ENCODE assay signal across 15 cellular contexts in genomic region chr17:80750263-80750662, GRCh38.
A peak's percentile ranks its signal among the peaks of the same experiment; 100 is the strongest.
DNase-seq lines count a peak whose midpoint lies in the region; ATAC-seq, FAIRE-seq and TF ChIP-seq lines count a peak whose summit lies in the region.
"Had no signal": no experiment of that assay in that cellular context is flagged by ENCODE, and none has a peak within 500 bp of the region (broad histone marks: within the 10 kb centered on the region; RNA-seq: fewer than 3 reads in every experiment).

No MANE protein-coding gene starts in this region.

- H3K36me3 ChIP-seq in body of pancreas (replicated peaks in 1 of 2; ENCODE audit: insufficient read depth in 1 of 2, low read depth in 2 of 2) = peaks cover 0 to 3% of the 10 kb centered on the region in 2 donors

- POLR2A ChIA-PET in CD4-positive, alpha-beta T cell (lab: Charles Lee) = interaction anchor here (1.0 kb wide), 1 partner anchor 15 kb away, joined by 3 read pairs; no protein-coding TSS in a partner anchor

- 77 to 84% methylated on average over 13 of the region's 14 CpGs for WGBS in body of pancreas, 2 donors

- H3K4me1 Mint-ChIP-seq in CD4-positive, alpha-beta T cell (ENCODE audit: low read depth) = peaks cover 59% of the 10 kb centered on the region
- H3K4me1 Mint-ChIP-seq in HFFc6 (ENCODE audit: low read depth) = peaks cover 36% of the 10 kb centered on the region
- peaks cover 35% of the 10 kb centered on the region for H3K4me1 Mint-ChIP-seq in nephron
- H3K4me1 Mint-ChIP-seq: memory B cell had no signal

- peaks cover 30% of the 10 kb centered on the region for H3K36me3 Mint-ChIP-seq in CD4-positive, alpha-beta T cell (ENCODE audit: low read depth)
- H3K36me3 Mint-ChIP-seq in HFFc6 (ENCODE audit: low read depth) = peaks cover 20% of the 10 kb centered on the region
- H3K36me3 Mint-ChIP-seq in nephron (ENCODE audit: low read depth) = peaks cover 12% of the 10 kb centered on the region

- peak overlapping the region; percentile 30 for H3K4me3 Mint-ChIP-seq in CD4-positive, alpha-beta T cell
- H3K4me3 Mint-ChIP-seq in HFFc6 (no peak overlapping the region), nephron (no peak overlapping the region)
- H3K4me3 Mint-ChIP-seq: activated CD4-positive, alpha-beta memory T cell treated with anti-CD3 and anti-CD28 coated beads, Interleukin-2, amount 10 ng/mL, durations not matched to agents 7 days and 5 days; CD4-positive, alpha-beta memory T cell; memory B cell had no signal

- no peaks in the 10 kb centered on the region for H3K27me3 Mint-ChIP-seq in CD4-positive, alpha-beta T cell
- H3K27me3 Mint-ChIP-seq in HFFc6 (ENCODE audit: insufficient read depth) (no peaks in the 10 kb centered on the region; the same call in none of the 2 replicates), nephron (ENCODE audit: low read depth) (peaks cover 4% of the 10 kb centered on the region)
- H3K27me3 Mint-ChIP-seq: activated CD4-positive, alpha-beta memory T cell treated with anti-CD3 and anti-CD28 coated beads, Interleukin-2, amount 10 ng/mL, durations not matched to agents 7 days and 5 days; CD4-positive, alpha-beta memory T cell; memory B cell had no signal

- peak; percentile 50 for ATAC-seq in CD4-positive, alpha-beta T cell (ENCODE audit: poor library complexity)
- ATAC-seq in HG03139 (IDR thresholded peaks at IDR 0.05; ENCODE audit: unreplicated experiment) (no peak), body of pancreas (no peak)

- no peaks in the 10 kb centered on the region for H3K4me1 ChIP-seq in body of pancreas

- no peaks in the 10 kb centered on the region for H3K27me3 ChIP-seq in CD4-positive, alpha-beta T cell (ENCODE audit: control insufficient read depth, insufficient read depth, low read length)
- H3K27me3 ChIP-seq in body of pancreas = no peaks in the 10 kb centered on the region
- H3K27me3 ChIP-seq: heart right ventricle had no signal

- no peak overlapping the region for H3K4me3 ChIP-seq in body of pancreas
- H3K4me3 ChIP-seq: heart right ventricle had no signal

- no peak for TF ChIP-seq CTCF in CD4-positive, alpha-beta T cell (IDR thresholded peaks at IDR 0.05)
- no peak for TF ChIP-seq CTCF in HFFc6 (IDR thresholded peaks at IDR 0.05)
- no peak for TF ChIP-seq CTCF in nephron (IDR thresholded peaks at IDR 0.05; ENCODE audit: unreplicated experiment in 3 of 3)
- no peak for TF ChIP-seq CTCF in body of pancreas (IDR thresholded peaks at IDR 0.05)

- no peak for FAIRE-seq in urothelium cell line (lab: Jason Lieb, UNC)

- no peaks in the 10 kb centered on the region for H3K9me3 ChIP-seq in CD4-positive, alpha-beta T cell (ENCODE audit: control insufficient read depth, low read length)
- no peaks in the 10 kb centered on the region for H3K9me3 ChIP-seq in body of pancreas
- H3K9me3 ChIP-seq: heart right ventricle had no signal

- DNase-seq in CD4-positive, alpha-beta T cell = peak in 1 of 10 experiments; percentile 29
- DNase-seq in HFFc6 (no peak), caudate nucleus (lab: John Stamatoyannopoulos, UW) (no peak), GM19240 (ENCODE audit: insufficient read length, low spot score) (no peak), urothelium cell line (ENCODE audit: low spot score) (no peak), body of pancreas (no peak)
- DNase-seq: activated CD4-positive, alpha-beta memory T cell treated with anti-CD3 and anti-CD28 coated beads, Interleukin-2, amount 10 ng/mL, durations not matched to agents 7 days and 5 days; CD4-positive, alpha-beta memory T cell; heart right ventricle; Karpas-422; NCI-H1930; SW 1271 had no signal

- no peak for TF ChIP-seq POLR2A in body of pancreas (IDR thresholded peaks at IDR 0.05)

- no peaks in the 10 kb centered on the region for H3K9me3 Mint-ChIP-seq in CD4-positive, alpha-beta T cell
- H3K9me3 Mint-ChIP-seq in HFFc6 = no peaks in the 10 kb centered on the region
- H3K9me3 Mint-ChIP-seq in nephron = no peaks in the 10 kb centered on the region
- H3K9me3 Mint-ChIP-seq: activated CD4-positive, alpha-beta memory T cell treated with anti-CD3 and anti-CD28 coated beads, Interleukin-2, amount 10 ng/mL, durations not matched to agents 7 days and 5 days; CD4-positive, alpha-beta memory T cell; memory B cell had no signal

- H3K27ac Mint-ChIP-seq in CD4-positive, alpha-beta T cell = peak overlapping the region; percentile 96
- H3K27ac Mint-ChIP-seq in HFFc6 (peak overlapping the region; percentile 96), nephron (peak overlapping the region in 2 of 3 experiments; percentile 59 to 75)
- H3K27ac Mint-ChIP-seq: activated CD4-positive, alpha-beta memory T cell treated with anti-CD3 and anti-CD28 coated beads, Interleukin-2, amount 10 ng/mL, durations not matched to agents 7 days and 5 days; memory B cell had no signal

- no peak overlapping the region for H3K27ac ChIP-seq in CD4-positive, alpha-beta T cell (ENCODE audit: low read depth, low read length)
- peak overlapping the region; percentile 95 for H3K27ac ChIP-seq in caudate nucleus (ENCODE audit: low read depth, low read length)
- H3K27ac ChIP-seq in body of pancreas = no peak overlapping the region

- intact Hi-C loops in CD4-positive, alpha-beta T cell (cut with DNase I, micrococcal nuclease) = no loop called here
- intact Hi-C loops in body of pancreas (cut with DNase I) = no loop called here

- CTCF ChIA-PET in CD4-positive, alpha-beta T cell (lab: Charles Lee) = no interaction called here
